In the genomic region with DNA sequence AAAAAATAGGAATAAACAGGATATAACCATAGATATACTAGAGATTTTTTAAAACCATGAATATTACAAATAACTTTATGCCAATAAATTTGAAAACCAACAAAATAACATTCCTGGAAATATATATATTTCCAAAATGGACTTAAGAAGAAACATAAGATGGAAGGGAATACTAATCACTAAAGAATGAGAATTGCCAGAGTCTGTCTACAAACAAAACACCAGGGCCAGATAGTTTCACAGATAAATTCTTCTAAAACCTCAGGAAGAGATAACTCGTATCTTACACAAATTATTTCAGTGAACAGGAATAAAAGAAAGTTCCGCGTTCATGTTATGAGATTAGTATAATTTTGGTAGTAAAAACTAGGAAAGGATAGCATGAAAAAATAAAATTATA, we compare ENCODE assay signal across 23 cellular contexts.
"Had no signal": no experiment of that assay in that cellular context is flagged by ENCODE, and none has a peak within 500 bp of the region (broad histone marks: within the 10 kb centered on the region; RNA-seq: fewer than 3 reads in every experiment).

No MANE protein-coding gene starts in this region.

- DNase-seq: activated B cell treated with CpG ODN at 0.5 μM for 24 hours; activated CD4-positive, alpha-beta memory T cell treated with anti-CD3 and anti-CD28 coated beads for 36 hours; activated CD4-positive, alpha-beta T cell treated with anti-CD3 and anti-CD28 coated beads for 4 hours; activated effector memory CD4-positive, alpha-beta T cell treated with anti-CD3 and anti-CD28 coated beads, Interleukin-2, amount 50 U/mL, for 16 hours; activated naive CD4-positive, alpha-beta T cell treated with anti-CD3 and anti-CD28 coated beads, Interleukin-2, amount 50 U/mL, for 16 hours; activated naive CD8-positive, alpha-beta T cell treated with anti-CD3 and anti-CD28 coated beads, Interleukin-2, amount 50 U/mL, for 24 hours; aorta; cerebellar nuclear complex; effector CD4-positive, alpha-beta T cell; foreskin melanocyte; glutamatergic neuron; hypothalamus; left cardiac atrium; midbrain; ovary; stimulated activated CD4-positive, alpha-beta T cell treated with anti-CD3 and anti-CD28 coated beads, Interleukin-4, amount 100 ng/mL, for 1 hour; stimulated activated naive CD8-positive, alpha-beta T cell treated with anti-CD3 and anti-CD28 coated beads, Interleukin-15, Interleukin-2, amounts not matched to agents 100 U/mL and 50 U/mL, for 24 hours; T-helper 1 cell; T-helper 9 cell; upper lobe of left lung had no signal

- ATAC-seq: activated naive CD8-positive, alpha-beta T cell treated with anti-CD3 and anti-CD28 coated beads, Interleukin-2, amount 50 U/mL, for 24 hours; left cardiac atrium; natural killer cell treated with Interleukin-12 subunit alpha and Interleukin-12 subunit beta and Interleukin-15 and Interleukin-18, amount 100 ng/mL, for 72 hours; stimulated activated naive CD8-positive, alpha-beta T cell treated with anti-CD3 and anti-CD28 coated beads, Interleukin-15, Interleukin-2, amounts not matched to agents 100 U/mL and 50 U/mL, for 24 hours had no signal

- H3K4me3 Mint-ChIP-seq: activated B cell treated with CpG ODN at 0.5 μM for 24 hours; activated CD4-positive, alpha-beta memory T cell treated with anti-CD3 and anti-CD28 coated beads for 36 hours; activated naive CD8-positive, alpha-beta T cell treated with anti-CD3 and anti-CD28 coated beads, Interleukin-2, amount 50 U/mL, for 24 hours; dendritic cell treated with granulocyte-macrophage colony-stimulating factor and Interleukin-4, amounts not matched to agents 40 ng/mL and 50 ng/mL, for 4 days; natural killer cell treated with Interleukin-12 subunit alpha and Interleukin-12 subunit beta and Interleukin-15 and Interleukin-18, amount 100 ng/mL, for 72 hours had no signal

- H3K27me3 Mint-ChIP-seq: activated B cell treated with CpG ODN at 0.5 μM for 24 hours; activated CD4-positive, alpha-beta memory T cell treated with anti-CD3 and anti-CD28 coated beads for 36 hours; activated naive CD8-positive, alpha-beta T cell treated with anti-CD3 and anti-CD28 coated beads, Interleukin-2, amount 50 U/mL, for 24 hours; dendritic cell treated with granulocyte-macrophage colony-stimulating factor and Interleukin-4, amounts not matched to agents 40 ng/mL and 50 ng/mL, for 4 days; natural killer cell treated with Interleukin-12 subunit alpha and Interleukin-12 subunit beta and Interleukin-15 and Interleukin-18, amount 100 ng/mL, for 72 hours had no signal

- H3K9me3 ChIP-seq: ovary, prostate gland, upper lobe of left lung had no signal

- H3K36me3 ChIP-seq: ovary, prostate gland had no signal

- H3K9me3 Mint-ChIP-seq: activated B cell treated with CpG ODN at 0.5 μM for 24 hours; activated CD4-positive, alpha-beta memory T cell treated with anti-CD3 and anti-CD28 coated beads for 36 hours; activated naive CD8-positive, alpha-beta T cell treated with anti-CD3 and anti-CD28 coated beads, Interleukin-2, amount 50 U/mL, for 24 hours; dendritic cell treated with granulocyte-macrophage colony-stimulating factor and Interleukin-4, amounts not matched to agents 40 ng/mL and 50 ng/mL, for 4 days; natural killer cell treated with Interleukin-12 subunit alpha and Interleukin-12 subunit beta and Interleukin-15 and Interleukin-18, amount 100 ng/mL, for 72 hours had no signal

- H3K27ac Mint-ChIP-seq: activated B cell treated with CpG ODN at 0.5 μM for 24 hours; activated CD4-positive, alpha-beta memory T cell treated with anti-CD3 and anti-CD28 coated beads for 36 hours; activated naive CD8-positive, alpha-beta T cell treated with anti-CD3 and anti-CD28 coated beads, Interleukin-2, amount 50 U/mL, for 24 hours; dendritic cell treated with granulocyte-macrophage colony-stimulating factor and Interleukin-4, amounts not matched to agents 40 ng/mL and 50 ng/mL, for 4 days; natural killer cell treated with Interleukin-12 subunit alpha and Interleukin-12 subunit beta and Interleukin-15 and Interleukin-18, amount 100 ng/mL, for 72 hours had no signal

- H3K4me3 ChIP-seq: ovary, prostate gland, upper lobe of left lung had no signal

- H3K4me1 ChIP-seq: prostate gland had no signal

- H3K27me3 ChIP-seq: ovary, upper lobe of left lung had no signal

- H3K27ac ChIP-seq: ovary, prostate gland had no signal

- H3K4me1 Mint-ChIP-seq: activated B cell treated with CpG ODN at 0.5 μM for 24 hours had no signal
